8 cellular contexts compared by ENCODE assay signal in genomic region chr11:100863080-100863581, GRCh38.
A peak's percentile ranks its signal among the peaks of the same experiment; 100 is the strongest.
DNase-seq lines count a peak whose midpoint lies in the region; ATAC-seq, FAIRE-seq and TF ChIP-seq lines count a peak whose summit lies in the region.

No MANE protein-coding gene starts in this region.

- FAIRE-seq in D721Med (lab: Jason Lieb, UNC) = no peak

- H3K4me1 ChIP-seq in ACC112 (ENCODE audit: control insufficient read depth, insufficient read depth, low read length, unreplicated experiment) = peaks cover 9% of the 10 kb centered on the region

- H3K9me3 Mint-ChIP-seq in effector memory CD8-positive, alpha-beta T cell = peaks cover 10 to 13% of the 10 kb centered on the region in 2 donors

- no peak overlapping the region for H3K27ac Mint-ChIP-seq in effector memory CD8-positive, alpha-beta T cell

- H3K4me3 ChIP-seq in ACC112 (ENCODE audit: low read depth, low read length) = no peak overlapping the region

- ATAC-seq in GM18868 (IDR thresholded peaks at IDR 0.05; ENCODE audit: unreplicated experiment) (peak; percentile 75), HG03064 (IDR thresholded peaks at IDR 0.05; ENCODE audit: low read depth, unreplicated experiment) (peak; percentile 67), left lobe of liver (peak; percentile 74)
- ATAC-seq in effector memory CD8-positive, alpha-beta T cell (replicated peaks) = no peak

- H3K4me3 Mint-ChIP-seq in effector memory CD8-positive, alpha-beta T cell = no peak overlapping the region

- no peaks in the 10 kb centered on the region for H3K36me3 Mint-ChIP-seq in effector memory CD8-positive, alpha-beta T cell (ENCODE audit: insufficient read depth)

- no peak overlapping the region for H2AFZ ChIP-seq in ACC112 (ENCODE audit: low read length, unreplicated experiment)

- H3K79me2 ChIP-seq in ACC112 (ENCODE audit: control insufficient read depth, insufficient read depth, low read length, unreplicated experiment) = no peaks in the 10 kb centered on the region

- H3K27me3 Mint-ChIP-seq in effector memory CD8-positive, alpha-beta T cell = no peaks in the 10 kb centered on the region

- no peaks in the 10 kb centered on the region for H3K36me3 ChIP-seq in ACC112 (ENCODE audit: insufficient read depth, low read length)

- no peaks in the 10 kb centered on the region for H3K27me3 ChIP-seq in ACC112 (ENCODE audit: insufficient read depth, low read length)

- no peak for TF ChIP-seq CTCF in D721Med (IDR thresholded peaks at IDR 0.05; ENCODE audit: insufficient read depth, missing control alignments)

- peak overlapping the region; percentile 20; the same call in 1 of the 2 replicates for H3K27ac ChIP-seq in ACC112 (ENCODE audit: low read depth, low read length)

- H3K4me1 Mint-ChIP-seq in effector memory CD8-positive, alpha-beta T cell (ENCODE audit: low read depth in 2 of 2) = no peaks in the 10 kb centered on the region

- peak; percentile 2 for DNase-seq in SW480 (ENCODE audit: low spot score)
- DNase-seq in left lobe of liver (ENCODE audit: low spot score) = no peak
- no peak for DNase-seq in D721Med (ENCODE audit: insufficient read length, low spot score)
- no peak for DNase-seq in T-helper 9 cell
- DNase-seq in effector memory CD8-positive, alpha-beta T cell = no peak
